In the genomic region with DNA sequence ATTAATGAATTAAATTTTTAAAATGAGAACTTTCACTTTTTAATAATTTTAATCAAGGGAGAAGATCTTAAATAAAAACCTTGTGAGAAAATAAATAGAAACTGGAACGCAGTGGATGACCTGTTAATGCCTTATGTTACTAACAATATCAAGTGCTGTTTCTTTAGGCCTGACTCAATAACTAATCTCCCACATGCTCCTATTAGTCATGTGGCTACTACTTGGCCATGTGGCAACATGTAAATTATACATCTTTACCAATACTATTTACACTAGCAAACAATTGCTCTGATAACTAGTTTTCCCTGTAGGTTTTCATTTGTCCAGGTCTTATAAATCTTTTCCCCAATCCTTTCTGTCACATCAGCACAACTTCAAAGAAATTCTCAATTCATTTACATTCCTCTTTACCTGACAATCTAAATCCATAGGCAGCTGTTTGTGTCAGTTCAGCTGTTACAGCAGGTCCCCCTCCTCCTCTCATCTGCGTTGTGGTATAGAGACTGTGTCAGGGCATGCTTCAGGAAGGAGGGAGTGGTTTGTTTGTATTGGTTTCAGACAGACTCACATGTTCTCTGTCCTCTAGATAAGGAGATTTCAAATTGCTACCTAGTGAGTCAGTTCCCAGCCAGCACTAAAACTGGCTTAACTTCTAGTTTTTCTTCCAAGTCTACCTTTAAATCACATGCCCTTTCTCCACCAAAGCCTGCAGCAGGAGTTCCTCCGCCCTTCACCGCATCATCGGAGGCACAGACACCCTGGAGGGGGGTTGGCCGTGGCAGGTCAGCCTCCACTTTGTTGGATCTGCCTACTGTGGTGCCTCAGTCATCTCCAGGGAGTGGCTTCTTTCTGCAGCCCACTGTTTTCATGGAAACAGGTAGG, we compare ENCODE assay signal across 8 cellular contexts. TPM values are rescaled to one million over a fixed set of nuclear protein-coding genes. Genes with fewer than 3 reads are reported as not detected.
DNase-seq lines count a peak whose midpoint lies in the region; ATAC-seq, FAIRE-seq and TF ChIP-seq lines count a peak whose summit lies in the region.

No MANE protein-coding gene starts in this region.

- peak; percentile 94 for ATAC-seq in GM21390 (IDR thresholded peaks at IDR 0.05; ENCODE audit: unreplicated experiment)

- no peaks in the 10 kb centered on the region for H3K27me3 ChIP-seq in esophagus squamous epithelium

- DNase-seq in DMS 273 (lab: John Stamatoyannopoulos, UW; ENCODE audit: unreplicated experiment) (peak; percentile 78), HuH-7.5 (ENCODE audit: low spot score) (peak; percentile 59), T1000 (lab: John Stamatoyannopoulos, UW) (peak; percentile 71), esophagus squamous epithelium (lab: John Stamatoyannopoulos, UW) (no peak), GM19239 (ENCODE audit: insufficient read length, low spot score) (no peak), D721Med (ENCODE audit: insufficient read length, low spot score) (no peak)

- H3K4me3 ChIP-seq in esophagus squamous epithelium (no peak overlapping the region), skin epidermis (no peak overlapping the region)

- H3K9me3 ChIP-seq in esophagus squamous epithelium, result no peaks in the 10 kb centered on the region

- TF ChIP-seq POLR2A in esophagus squamous epithelium (IDR thresholded peaks at IDR 0.05), result peak in 1 of 4 donors; percentile 16

- H3K4me1 ChIP-seq in esophagus squamous epithelium, result peaks cover 0 to 32% (median 3%) of the 10 kb centered on the region in 3 donors

- H3K36me3 ChIP-seq in esophagus squamous epithelium, result no peaks in the 10 kb centered on the region

- H3K27ac ChIP-seq in esophagus squamous epithelium (peak overlapping the region; percentile 47 to 83 (median 72)), skin epidermis (peak overlapping the region in 13 of 21 experiments; percentile 2 to 67 (median 54))

- TF ChIP-seq CTCF in esophagus squamous epithelium (IDR thresholded peaks at IDR 0.05), result no peak
- no peak for TF ChIP-seq CTCF in D721Med (IDR thresholded peaks at IDR 0.05; ENCODE audit: insufficient read depth, missing control alignments)

- intact Hi-C loops in esophagus squamous epithelium (cut with DNase I), result no loop called here

- FAIRE-seq in GM19239 (lab: Jason Lieb, UNC) (no peak), D721Med (lab: Jason Lieb, UNC) (no peak)

- WGBS in esophagus squamous epithelium, 2 donors, result 21 to 28% methylated on average over 6 of the region's 6 CpGs

RNA-seq across cellular contexts. Expression of gene C3orf52, which starts 11.3 kb away (rescaled TPM):
- 10 to 100 TPM in 1 of 4 donors, 1 to 10 TPM in 3; 5.7 to 12.7 (median 9.5) TPM for total RNA-seq in esophagus squamous epithelium

RNA-seq across cellular contexts. Expression of gene TMPRSS7, which starts 40.3 kb away (rescaled TPM):
- not detected for total RNA-seq in esophagus squamous epithelium

RNA-seq across cellular contexts. Expression of gene GCSAM, which starts 58.2 kb away (rescaled TPM):
- 1 to 10 TPM in 2 of 4 donors, under 1 TPM in 2; 0.26 to 3.0 (median 0.85) TPM for total RNA-seq in esophagus squamous epithelium

Comparison
In these comparisons a context has a peak if more than half of its experiments do, and no peak if none do; other contexts are left out.
1. DNase-seq: peak in DMS 273 (single experiment), HuH-7.5 (single experiment) and T1000 (single experiment); none in esophagus squamous epithelium (single experiment), GM19239 (single experiment) and D721Med (single experiment).